ENCODE assay signal across 18 cellular contexts in genomic region chr10:91593366-91593765, GRCh38. TPM values are rescaled to one million over a fixed set of nuclear protein-coding genes. Genes with fewer than 3 reads are reported as not detected.
DNase-seq lines count a peak whose midpoint lies in the region; ATAC-seq and TF ChIP-seq lines count a peak whose summit lies in the region.
"Had no signal": no experiment of that assay in that cellular context is flagged by ENCODE, and none has a peak within 500 bp of the region (broad histone marks: within the 10 kb centered on the region; RNA-seq: fewer than 3 reads in every experiment).

No MANE protein-coding gene starts in this region.

- intact Hi-C loops in body of pancreas (cut with DNase I) = no loop called here

- DNase-seq in NCI-H146 (lab: John Stamatoyannopoulos, UW) (peak; percentile 93), body of pancreas (no peak), NCI-H1417 treated with DMSO at 0.1 percent for 48 hours (lab: John Stamatoyannopoulos, UW) (no peak)
- no peak for DNase-seq in activated CD4-positive, alpha-beta T cell treated with anti-CD3 and anti-CD28 coated beads, Interleukin-2, amount 50 U/mL, for 4 hours
- DNase-seq: activated CD4-positive, alpha-beta memory T cell treated with anti-CD3 and anti-CD28 coated beads, Interleukin-2, amount 10 ng/mL, durations not matched to agents 7 days and 5 days; effector memory CD8-positive, alpha-beta T cell; NCI-H1436 treated with DMSO at 0.1 percent for 48 hours; PC-3; SHP77 treated with DMSO at 0.1 percent for 48 hours; stimulated activated CD4-positive, alpha-beta T cell treated with anti-CD3 and anti-CD28 coated beads, Interleukin-4, amount 100 ng/mL, for 1 hour; stimulated activated naive B cell treated with anti-CD40 and anti-IgM and Interleukin-4, amounts not matched to agents 10 μg/mL and 1 μg/mL and 100 μg/mL, for 72 hours; SW 1271; testis had no signal

- 38 to 42% methylated on average over 8 of the region's 8 CpGs for WGBS in body of pancreas, 2 donors

- no peak overlapping the region for H3K4me3 ChIP-seq in body of pancreas
- no peak overlapping the region for H3K4me3 ChIP-seq in muscle layer of colon (ENCODE audit: low read depth in 1 of 2, low read length in 2 of 2)
- no peak overlapping the region for H3K4me3 ChIP-seq in stomach smooth muscle (ENCODE audit: low read length in 2 of 2)
- H3K4me3 ChIP-seq: testis had no signal

- no peaks in the 10 kb centered on the region for H3K36me3 ChIP-seq in body of pancreas (replicated peaks in 1 of 2; ENCODE audit: insufficient read depth in 1 of 2, low read depth in 2 of 2)
- no peaks in the 10 kb centered on the region for H3K36me3 ChIP-seq in muscle layer of colon (ENCODE audit: insufficient read depth, low read length)
- H3K36me3 ChIP-seq in stomach smooth muscle (ENCODE audit: control insufficient read depth in 2 of 2, insufficient read depth in 2 of 2, low read length in 2 of 2) = no peaks in the 10 kb centered on the region
- H3K36me3 ChIP-seq: neutrophil had no signal

- ATAC-seq in body of pancreas (no peak), GM19023 (IDR thresholded peaks at IDR 0.05; ENCODE audit: unreplicated experiment) (no peak)
- ATAC-seq: effector memory CD8-positive, alpha-beta T cell; PC-3; stimulated activated naive B cell treated with anti-CD40 and anti-IgM and Interleukin-4, amounts not matched to agents 10 μg/mL and 1 μg/mL and 100 μg/mL, for 72 hours; WTC11 had no signal

- H3K9me3 ChIP-seq in body of pancreas (no peaks in the 10 kb centered on the region), muscle layer of colon (ENCODE audit: low read length) (no peaks in the 10 kb centered on the region), stomach smooth muscle (ENCODE audit: control insufficient read depth in 2 of 2, low read length in 2 of 2) (no peaks in the 10 kb centered on the region)
- H3K9me3 ChIP-seq: neutrophil, testis had no signal

- H3K27ac ChIP-seq in body of pancreas (peak overlapping the region; percentile 83 to 89 (median 86)), muscle layer of colon (ENCODE audit: low read depth, low read length) (peak overlapping the region; percentile 8), stomach smooth muscle (ENCODE audit: low read length) (peak overlapping the region; percentile 89)
- H3K27ac ChIP-seq: neutrophil, testis had no signal

- H3K9ac ChIP-seq in muscle layer of colon (ENCODE audit: low read length) (no peak overlapping the region), stomach smooth muscle (ENCODE audit: low read length in 2 of 2) (no peak overlapping the region)

- TF ChIP-seq POLR2A in body of pancreas (IDR thresholded peaks at IDR 0.05) = no peak

- H3K4me1 ChIP-seq in body of pancreas = peaks cover 86% of the 10 kb centered on the region
- H3K4me1 ChIP-seq in muscle layer of colon (ENCODE audit: insufficient read depth, low read length) = peaks cover 87% of the 10 kb centered on the region
- H3K4me1 ChIP-seq in stomach smooth muscle (ENCODE audit: control insufficient read depth, insufficient read depth, low read length) = peaks cover 80% of the 10 kb centered on the region

- no peaks in the 10 kb centered on the region for H3K27me3 ChIP-seq in body of pancreas
- no peaks in the 10 kb centered on the region for H3K27me3 ChIP-seq in muscle layer of colon (ENCODE audit: control insufficient read depth in 1 of 2, insufficient read depth in 2 of 2, low read length in 2 of 2)
- H3K27me3 ChIP-seq in stomach smooth muscle (ENCODE audit: control insufficient read depth in 1 of 2, insufficient read depth in 2 of 2, low read length in 2 of 2) = no peaks in the 10 kb centered on the region
- H3K27me3 ChIP-seq: neutrophil, testis had no signal

- no peak for TF ChIP-seq CTCF in body of pancreas (IDR thresholded peaks at IDR 0.05)

RNA-seq across cellular contexts. Expression of gene PPP1R3C, which starts 39.5 kb away (rescaled TPM):
- total RNA-seq in body of pancreas = 10 to 100 TPM in 1 of 2 donors, 1 to 10 TPM in 1; 9.6 to 15.6 TPM
- total RNA-seq: PC-3 had no signal

Comparison
In these comparisons a context has a peak if more than half of its experiments do, and no peak if none do; other contexts are left out.
1. H3K27ac ChIP-seq: peak in every context shown above with its lines; median percentile 89 in stomach smooth muscle; 86 in body of pancreas; 8 in muscle layer of colon.